ENCODE assay signal across 9 cellular contexts in genomic region chr16:84088695-84089395, GRCh38.
DNase-seq lines count a peak whose midpoint lies in the region; ATAC-seq and TF ChIP-seq lines count a peak whose summit lies in the region.
"Had no signal": no experiment of that assay in that cellular context is flagged by ENCODE, and none has a peak within 500 bp of the region (broad histone marks: within the 10 kb centered on the region; RNA-seq: fewer than 3 reads in every experiment).

No MANE protein-coding gene starts in this region.

- DNase-seq in SIG-M5 treated with dmso at 0.1 percent for 504 hours (lab: John Stamatoyannopoulos, UW; ENCODE audit: unreplicated experiment) (peak; percentile 19), SIG-M5 (lab: John Stamatoyannopoulos, UW) (no peak), T-helper 9 cell (peak; percentile 12), choroid plexus epithelial cell (ENCODE audit: low read depth) (no peak), DMS79 (lab: John Stamatoyannopoulos, UW) (no peak)
- peak; percentile 37 to 43 for DNase-seq in stimulated activated CD4-positive, alpha-beta T cell treated with anti-CD3 and anti-CD28 coated beads, Interleukin-4, amount 100 ng/mL, for 48 hours (ENCODE audit: low read depth in 2 of 2)
- no peak for DNase-seq in NK-92 treated with Interleukin-12 subunit alpha and Interleukin-12 subunit beta, amount 100 ng/mL, for 24 hours (lab: John Stamatoyannopoulos, UW)

- peak; percentile 77 for ATAC-seq in HG03097 (IDR thresholded peaks at IDR 0.05; ENCODE audit: low FRiP score, unreplicated experiment)

- H3K4me3 ChIP-seq in choroid plexus epithelial cell (ENCODE audit: low read depth, low read length) = no peak overlapping the region
- H3K4me3 ChIP-seq: adrenal gland had no signal

- peak; percentile 16 for TF ChIP-seq CTCF in choroid plexus epithelial cell (conservative IDR thresholded peaks at IDR 0.05; ENCODE audit: low read depth, low read length)

Comparison
In these comparisons a context has a peak if more than half of its experiments do, and no peak if none do; other contexts are left out.
1. DNase-seq: peak in SIG-M5 treated with dmso at 0.1 percent for 504 hours (single experiment), T-helper 9 cell (single experiment) and stimulated activated CD4-positive, alpha-beta T cell treated with anti-CD3 and anti-CD28 coated beads, Interleukin-4, amount 100 ng/mL, for 48 hours (2 of 2); none in SIG-M5 (single experiment), choroid plexus epithelial cell (single experiment), DMS79 (single experiment) and NK-92 treated with Interleukin-12 subunit alpha and Interleukin-12 subunit beta, amount 100 ng/mL, for 24 hours (single experiment).